Comparison of ENCODE assay signal across 11 cellular contexts in genomic region chr7:115441033-115441432, GRCh38.
"Had no signal": no experiment of that assay in that cellular context is flagged by ENCODE, and none has a peak within 500 bp of the region (broad histone marks: within the 10 kb centered on the region; RNA-seq: fewer than 3 reads in every experiment).

No MANE protein-coding gene starts in this region.

- H3K9ac ChIP-seq: GM23248 had no signal

- FAIRE-seq: H1, H54 had no signal

- H2AFZ ChIP-seq: GM23248 had no signal

- ATAC-seq: GM23338, HCT116 had no signal

- H3K27ac ChIP-seq: GM23248 had no signal

- H3K36me3 ChIP-seq: HAP-1 had no signal

- DNase-seq: GM23248, GOT3, H7, H9, HCEC 1CT, HFFc6 had no signal

- H3K4me3 ChIP-seq: GM23248, GM23338, HAP-1 had no signal

- H3K9me3 ChIP-seq: HAP-1 had no signal
